In genomic region chr22:28741758-28742561, GRCh38 we compare ENCODE assay signal across 8 cellular contexts. TPM values are rescaled to one million over a fixed set of nuclear protein-coding genes. Genes with fewer than 3 reads are reported as not detected.
DNase-seq lines count a peak whose midpoint lies in the region; ATAC-seq and TF ChIP-seq lines count a peak whose summit lies in the region.

Gene CHEK2, minus strand, starts transcription at chr22:28741820. Its CDS starts 7,099 bp downstream, at chr22:28734721.
Gene HSCB, plus strand, starts transcription at chr22:28742039. Its CDS starts 57 bp downstream, at chr22:28742096.

- peak within 1 kb of the TSS; percentile 79 for H3K27ac ChIP-seq in temporal lobe (ENCODE audit: low read depth, low read length)

- no peaks in the 10 kb centered on the region for H3K27me3 Mint-ChIP-seq in activated naive CD8-positive, alpha-beta T cell

- no peaks in the 10 kb centered on the region for H3K9me3 Mint-ChIP-seq in activated naive CD8-positive, alpha-beta T cell (ENCODE audit: low read depth)

- H3K36me3 Mint-ChIP-seq in activated naive CD8-positive, alpha-beta T cell: peaks cover 2% of the 10 kb centered on the region

- H3K4me3 Mint-ChIP-seq in activated naive CD8-positive, alpha-beta T cell: peak within 1 kb of the TSS; percentile 92

- ATAC-seq in HG02588 (IDR thresholded peaks at IDR 0.05; ENCODE audit: unreplicated experiment): peak; percentile 86
- peak; percentile 93 for ATAC-seq in SK-N-SH treated with all-trans-retinoic acid at 6 μM for 48 hours

- peak within 1 kb of the TSS; percentile 84 for H3K4me3 ChIP-seq in GM08714 (ENCODE audit: low read length)

- peaks cover 24% of the 10 kb centered on the region for H3K4me1 Mint-ChIP-seq in activated naive CD8-positive, alpha-beta T cell (ENCODE audit: low read depth)

- peak within 1 kb of the TSS; percentile 91 for H3K27ac Mint-ChIP-seq in activated naive CD8-positive, alpha-beta T cell

- DNase-seq in NCI-H1092 (lab: John Stamatoyannopoulos, UW) (peak; percentile 98), glomerular endothelial cell (ENCODE audit: extremely low read depth, low read depth, low spot score) (peak; percentile 88), occipital lobe (lab: John Stamatoyannopoulos, UW) (peak; percentile 98)

TF ChIP-seq in SK-N-SH treated with all-trans-retinoic acid at 6 μM for 48 hours, 23 proteins besides CTCF, POLR2A, EP300 and RAD21:
- TF ChIP-seq TCF4 (CRISPR knock-in tag; IDR thresholded peaks at IDR 0.05; ENCODE audit: borderline replicate concordance) (no peak), ARNTL (CRISPR knock-in tag; IDR thresholded peaks at IDR 0.05; ENCODE audit: borderline replicate concordance, low read depth) (no peak), BACH2 (CRISPR knock-in tag; IDR thresholded peaks at IDR 0.05; ENCODE audit: borderline replicate concordance) (no peak), SNAI2 (CRISPR knock-in tag; IDR thresholded peaks at IDR 0.05) (no peak), TOX (CRISPR knock-in tag; IDR thresholded peaks at IDR 0.05; ENCODE audit: borderline replicate concordance) (no peak), TSHZ2 (CRISPR knock-in tag; IDR thresholded peaks at IDR 0.05) (no peak), ZNF565 (CRISPR knock-in tag; conservative IDR thresholded peaks at IDR 0.05; ENCODE audit: low read depth) (no peak), ZNF8 (CRISPR knock-in tag; IDR thresholded peaks at IDR 0.05) (no peak), OSR1 (CRISPR knock-in tag; IDR thresholded peaks at IDR 0.05) (no peak), CSDC2 (CRISPR knock-in tag; IDR thresholded peaks at IDR 0.05) (no peak), GLIS3 (CRISPR knock-in tag; IDR thresholded peaks at IDR 0.05) (no peak), CSRNP3 (CRISPR knock-in tag; IDR thresholded peaks at IDR 0.05) (no peak), CREB5 (CRISPR knock-in tag; IDR thresholded peaks at IDR 0.05; ENCODE audit: low read depth) (no peak), ZFP3 (CRISPR knock-in tag; IDR thresholded peaks at IDR 0.05) (no peak), RARB (CRISPR knock-in tag; IDR thresholded peaks at IDR 0.05) (no peak), ISL1 (CRISPR knock-in tag; IDR thresholded peaks at IDR 0.05) (no peak), PATZ1 (CRISPR knock-in tag; IDR thresholded peaks at IDR 0.05; ENCODE audit: borderline replicate concordance) (no peak; the same call in 1 of the 2 replicates), PPARA (CRISPR knock-in tag; IDR thresholded peaks at IDR 0.05; ENCODE audit: borderline replicate concordance) (no peak), ESRRG (CRISPR knock-in tag; IDR thresholded peaks at IDR 0.05) (no peak)

RNA-seq across cellular contexts. Expression of gene CHEK2, which starts in this region (rescaled TPM):
- total RNA-seq in glomerular endothelial cell: 8.5 and 19.3 TPM in 2 replicates
- 3.0 TPM for total RNA-seq in occipital lobe
- total RNA-seq in temporal lobe: 2.5 TPM

RNA-seq across cellular contexts. Expression of gene HSCB, which starts in this region (rescaled TPM):
- total RNA-seq in glomerular endothelial cell: 14.3 and 27.8 TPM in 2 replicates
- total RNA-seq in occipital lobe: 5.0 TPM
- total RNA-seq in temporal lobe: 4.2 TPM

Comparison
In these comparisons a context has a peak if more than half of its experiments do, and no peak if none do; other contexts are left out.
1. Peak in every context shown above with its lines: DNase-seq, ATAC-seq, H3K4me3 ChIP-seq and H3K27ac ChIP-seq.